In the genomic region with DNA sequence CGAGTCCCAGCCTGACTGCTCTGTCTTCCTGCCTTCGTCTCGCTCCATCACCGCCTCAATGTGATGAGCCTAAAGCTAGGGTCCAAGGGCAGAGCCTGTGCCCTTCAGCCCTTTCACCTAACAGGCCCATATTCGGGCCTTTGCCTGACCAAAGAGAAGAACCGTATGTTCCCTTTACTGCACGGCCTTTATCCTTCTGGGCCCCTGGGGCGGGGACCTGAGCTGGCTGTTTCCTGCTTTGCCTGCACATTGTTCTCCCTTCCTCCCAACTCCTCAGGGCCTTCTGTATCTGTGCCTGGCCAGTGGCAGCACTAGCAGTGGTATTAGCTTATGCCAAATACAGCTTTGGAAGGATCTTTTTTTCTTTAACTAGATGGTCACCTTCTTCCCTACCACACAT, we compare ENCODE assay signal across 10 cellular contexts. TPM values are rescaled to one million over a fixed set of nuclear protein-coding genes. Genes with fewer than 3 reads are reported as not detected.
DNase-seq lines count a peak whose midpoint lies in the region; ATAC-seq, FAIRE-seq and TF ChIP-seq lines count a peak whose summit lies in the region.
"Had no signal": no experiment of that assay in that cellular context is flagged by ENCODE, and none has a peak within 500 bp of the region (broad histone marks: within the 10 kb centered on the region; RNA-seq: fewer than 3 reads in every experiment).

No MANE protein-coding gene starts in this region.

- H3K27me3 Mint-ChIP-seq in activated T-helper 1 cell treated with anti-CD3 and anti-CD28 coated beads, Interleukin-12 subunit alpha, Interleukin-12 subunit beta, Interleukin-2, Interleukin-4 antibody, amounts not matched to agents 30 ng/mL and 10 ng/mL and 1 ng/mL, durations not matched to agents 14 hours and 24 hours and 36 hours (ENCODE audit: insufficient read depth): no peaks in the 10 kb centered on the region

- no peak for FAIRE-seq in GM12892 (lab: Jason Lieb, UNC)
- FAIRE-seq: bronchial epithelial cell had no signal

- H3K4me1 ChIP-seq in gastroesophageal sphincter (peaks cover 0 to 49% (median 0%) of the 10 kb centered on the region in 3 donors), skeletal muscle tissue (ENCODE audit: control insufficient read depth in 3 of 3, insufficient read depth in 3 of 3, low read length in 3 of 3) (peaks cover 10 to 13% (median 11%) of the 10 kb centered on the region in 3 donors)
- H3K4me1 ChIP-seq: foreskin keratinocyte had no signal

- H3K4me3 ChIP-seq in gastroesophageal sphincter (no peak overlapping the region), skeletal muscle tissue (ENCODE audit: low read length in 3 of 3) (no peak overlapping the region)

- peak overlapping the region in 1 of 3 donors; percentile 16 for H3K9ac ChIP-seq in skeletal muscle tissue (ENCODE audit: low read depth in 1 of 3, low read length in 3 of 3)

- H3K4me3 Mint-ChIP-seq in activated T-helper 1 cell treated with anti-CD3 and anti-CD28 coated beads, Interleukin-12 subunit alpha, Interleukin-12 subunit beta, Interleukin-2, Interleukin-4 antibody, amounts not matched to agents 30 ng/mL and 10 ng/mL and 1 ng/mL, durations not matched to agents 14 hours and 24 hours and 36 hours: no peak overlapping the region
- H3K4me3 Mint-ChIP-seq: H9 had no signal

- peak; percentile 39 for ATAC-seq in gastroesophageal sphincter

- peak overlapping the region in 3 of 4 donors; percentile 42 to 57 (median 54) for H3K27ac ChIP-seq in gastroesophageal sphincter
- H3K27ac ChIP-seq in skeletal muscle tissue (ENCODE audit: low read depth, low read length): peak overlapping the region; percentile 4
- H3K27ac ChIP-seq: foreskin keratinocyte had no signal

- intact Hi-C loops in activated T-helper 1 cell treated with anti-CD3 and anti-CD28 coated beads, Interleukin-12 subunit alpha, Interleukin-12 subunit beta, Interleukin-2, Interleukin-4 antibody, amounts not matched to agents 30 ng/mL and 10 ng/mL and 1 ng/mL, durations not matched to agents 14 hours and 24 hours and 36 hours (cut with micrococcal nuclease): no loop called here

- no peaks in the 10 kb centered on the region for H3K9me3 ChIP-seq in gastroesophageal sphincter
- H3K9me3 ChIP-seq in skeletal muscle tissue (ENCODE audit: control insufficient read depth in 3 of 3, low read length in 3 of 3): no peaks in the 10 kb centered on the region

- no peaks in the 10 kb centered on the region for H3K9me3 Mint-ChIP-seq in activated T-helper 1 cell treated with anti-CD3 and anti-CD28 coated beads, Interleukin-12 subunit alpha, Interleukin-12 subunit beta, Interleukin-2, Interleukin-4 antibody, amounts not matched to agents 30 ng/mL and 10 ng/mL and 1 ng/mL, durations not matched to agents 14 hours and 24 hours and 36 hours
- H3K9me3 Mint-ChIP-seq: H9 had no signal

- H3K27ac Mint-ChIP-seq in activated T-helper 1 cell treated with anti-CD3 and anti-CD28 coated beads, Interleukin-12 subunit alpha, Interleukin-12 subunit beta, Interleukin-2, Interleukin-4 antibody, amounts not matched to agents 30 ng/mL and 10 ng/mL and 1 ng/mL, durations not matched to agents 14 hours and 24 hours and 36 hours: peak overlapping the region; percentile 40

- TF ChIP-seq POLR2A in gastroesophageal sphincter (IDR thresholded peaks at IDR 0.05) (no peak), GM12892 (IDR thresholded peaks at IDR 0.05; ENCODE audit: low read depth, low read length) (no peak)

- H3K36me3 Mint-ChIP-seq in activated T-helper 1 cell treated with anti-CD3 and anti-CD28 coated beads, Interleukin-12 subunit alpha, Interleukin-12 subunit beta, Interleukin-2, Interleukin-4 antibody, amounts not matched to agents 30 ng/mL and 10 ng/mL and 1 ng/mL, durations not matched to agents 14 hours and 24 hours and 36 hours (ENCODE audit: low read depth): peaks cover 54% of the 10 kb centered on the region

- no peak for DNase-seq in activated T-helper 1 cell treated with anti-CD3 and anti-CD28 coated beads, Interleukin-12 subunit alpha, Interleukin-12 subunit beta, Interleukin-2, Interleukin-4 antibody, amounts not matched to agents 30 ng/mL and 10 ng/mL and 1 ng/mL, durations not matched to agents 14 hours and 24 hours and 36 hours (ENCODE audit: low spot score)
- no peak for DNase-seq in GM12892 (ENCODE audit: insufficient read length)
- DNase-seq in activated effector memory CD4-positive, alpha-beta T cell treated with Interleukin-2 at 50 U/mL for 16 hours: no peak
- DNase-seq: DMS79 treated with DMSO at 0.1 percent for 48 hours, foreskin keratinocyte, H9, SHP77 treated with DMSO at 0.1 percent for 48 hours had no signal

- no peak for TF ChIP-seq EP300 in gastroesophageal sphincter (IDR thresholded peaks at IDR 0.05)

- H3K27me3 ChIP-seq in gastroesophageal sphincter (no peaks in the 10 kb centered on the region), skeletal muscle tissue (ENCODE audit: control insufficient read depth in 3 of 3, insufficient read depth in 3 of 3, low read length in 3 of 3) (no peaks in the 10 kb centered on the region)
- H3K27me3 ChIP-seq: foreskin keratinocyte had no signal

- H3K4me1 Mint-ChIP-seq in activated T-helper 1 cell treated with anti-CD3 and anti-CD28 coated beads, Interleukin-12 subunit alpha, Interleukin-12 subunit beta, Interleukin-2, Interleukin-4 antibody, amounts not matched to agents 30 ng/mL and 10 ng/mL and 1 ng/mL, durations not matched to agents 14 hours and 24 hours and 36 hours (ENCODE audit: low read depth): peaks cover 19% of the 10 kb centered on the region
- H3K4me1 Mint-ChIP-seq: H9 had no signal

- TF ChIP-seq CTCF in gastroesophageal sphincter (IDR thresholded peaks at IDR 0.05): no peak

- 63 to 77% methylated on average over 7 to 8 of the region's 8 CpGs for WGBS in gastroesophageal sphincter (ENCODE audit: low coverage in 1 of 2), 2 donors

- H3K36me3 ChIP-seq in gastroesophageal sphincter (peaks cover 3 to 67% of the 10 kb centered on the region in 2 donors), skeletal muscle tissue (ENCODE audit: control insufficient read depth in 3 of 3, insufficient read depth in 3 of 3, low read length in 3 of 3) (peaks cover 53 to 54% (median 53%) of the 10 kb centered on the region in 3 donors)

RNA-seq across cellular contexts. Expression of gene MYL6B, which starts 8.5 kb away (rescaled TPM):
- 58.8 and 67.6 TPM in 2 replicates for total RNA-seq in activated T-helper 1 cell treated with anti-CD3 and anti-CD28 coated beads, Interleukin-12 subunit alpha, Interleukin-12 subunit beta, Interleukin-2, Interleukin-4 antibody, amounts not matched to agents 30 ng/mL and 10 ng/mL and 1 ng/mL, durations not matched to agents 14 hours and 24 hours and 36 hours
- total RNA-seq in gastroesophageal sphincter (10 to 100 TPM; 14.3 to 57.9 (median 28.0) TPM), skeletal muscle tissue (451 TPM)
- 105 TPM for polyA plus RNA-seq in GM12892 (2012; ENCODE audit: missing spikeins)

RNA-seq across cellular contexts. Expression of gene MYL6, which starts 14.3 kb away (rescaled TPM):
- 786 and 802 TPM in 2 replicates for total RNA-seq in activated T-helper 1 cell treated with anti-CD3 and anti-CD28 coated beads, Interleukin-12 subunit alpha, Interleukin-12 subunit beta, Interleukin-2, Interleukin-4 antibody, amounts not matched to agents 30 ng/mL and 10 ng/mL and 1 ng/mL, durations not matched to agents 14 hours and 24 hours and 36 hours
- total RNA-seq in gastroesophageal sphincter: 1,000 to 10,000 TPM; 5,300 to 6,545 (median 5,874) TPM
- total RNA-seq in skeletal muscle tissue: 859 TPM
- polyA plus RNA-seq in GM12892 (2012; ENCODE audit: missing spikeins): 1,951 TPM

RNA-seq across cellular contexts. Expression of gene ESYT1, which starts 15.8 kb away (rescaled TPM):
- total RNA-seq in activated T-helper 1 cell treated with anti-CD3 and anti-CD28 coated beads, Interleukin-12 subunit alpha, Interleukin-12 subunit beta, Interleukin-2, Interleukin-4 antibody, amounts not matched to agents 30 ng/mL and 10 ng/mL and 1 ng/mL, durations not matched to agents 14 hours and 24 hours and 36 hours: 159 and 161 TPM in 2 replicates
- total RNA-seq in gastroesophageal sphincter (100 to 1,000 TPM; 128 to 234 (median 167) TPM), skeletal muscle tissue (149 TPM)
- 54.4 TPM for polyA plus RNA-seq in GM12892 (2012; ENCODE audit: missing spikeins)

RNA-seq across cellular contexts. Expression of gene ZC3H10, which starts 25.8 kb away (rescaled TPM):
- total RNA-seq in activated T-helper 1 cell treated with anti-CD3 and anti-CD28 coated beads, Interleukin-12 subunit alpha, Interleukin-12 subunit beta, Interleukin-2, Interleukin-4 antibody, amounts not matched to agents 30 ng/mL and 10 ng/mL and 1 ng/mL, durations not matched to agents 14 hours and 24 hours and 36 hours: 13.5 and 13.7 TPM in 2 replicates
- total RNA-seq in gastroesophageal sphincter: 1 to 10 TPM; 5.0 to 7.4 (median 5.8) TPM
- total RNA-seq in skeletal muscle tissue: 5.7 TPM
- polyA plus RNA-seq in GM12892 (2012; ENCODE audit: missing spikeins): 2.7 TPM

RNA-seq across cellular contexts. Expression of gene RPL41, which starts 27.4 kb away (rescaled TPM):
- 3,669 and 3,676 TPM in 2 replicates for total RNA-seq in activated T-helper 1 cell treated with anti-CD3 and anti-CD28 coated beads, Interleukin-12 subunit alpha, Interleukin-12 subunit beta, Interleukin-2, Interleukin-4 antibody, amounts not matched to agents 30 ng/mL and 10 ng/mL and 1 ng/mL, durations not matched to agents 14 hours and 24 hours and 36 hours
- 1,000 to 10,000 TPM; 1,487 to 4,346 (median 2,874) TPM for total RNA-seq in gastroesophageal sphincter
- total RNA-seq in skeletal muscle tissue: 4,392 TPM
- polyA plus RNA-seq in GM12892 (2012; ENCODE audit: missing spikeins): 8,175 TPM
